ENCODE assay signal across 26 cellular contexts in genomic region chr4:159209249-159209648, GRCh38.
"Had no signal": no experiment of that assay in that cellular context is flagged by ENCODE, and none has a peak within 500 bp of the region (broad histone marks: within the 10 kb centered on the region; RNA-seq: fewer than 3 reads in every experiment).

No MANE protein-coding gene starts in this region.

- DNase-seq: activated CD4-positive, alpha-beta T cell treated with anti-CD3 and anti-CD28 coated beads for 4 hours; activated CD8-positive, alpha-beta memory T cell treated with anti-CD3 and anti-CD28 coated beads, Interleukin-2, amount 50 U/mL, for 48 hours; activated CD8-positive, alpha-beta T cell treated with anti-CD3 and anti-CD28 coated beads, Interleukin-2, amount 10 ng/mL, durations not matched to agents 7 days and 5 days; activated effector memory CD4-positive, alpha-beta T cell treated with Interleukin-2 at 50 U/mL for 16 hours; activated naive CD4-positive, alpha-beta T cell; activated T-cell treated with anti-CD3 and anti-CD28 coated beads, Interleukin-2, amount 50 U/mL, for 24 hours; aorta; caudate nucleus; NCI-H1092 treated with DMSO at 0.1 percent for 48 hours; NCI-H1436; NCI-H1694 treated with DMSO at 0.1 percent for 48 hours; NCI-H2029 treated with DMSO at 0.1 percent for 48 hours; NCI-H510A treated with DMSO at 0.1 percent for 48 hours; NCI-H69; Peyer's patch; Right ventricle myocardium superior; SJCRH30; SK-N-SH; T-helper 1 cell had no signal

- H3K27me3 Mint-ChIP-seq: activated naive CD4-positive, alpha-beta T cell treated with anti-CD3 and anti-CD28 coated beads, Interleukin-2, amount 50 U/mL, for 24 hours; activated T-cell treated with anti-CD3 and anti-CD28 coated beads, Interleukin-2, amount 50 U/mL, for 24 hours had no signal

- H3K9ac ChIP-seq: KMS-11, SK-N-SH had no signal

- ATAC-seq: activated CD4-positive, CD25-positive, alpha-beta regulatory T cell treated with anti-CD3 and anti-CD28 coated beads, Interleukin-2, amount 50 U/mL, for 24 hours; activated CD8-positive, alpha-beta T cell treated with anti-CD3 and anti-CD28 coated beads, Interleukin-2, amount 10 ng/mL, durations not matched to agents 7 days and 5 days had no signal

- H3K4me3 ChIP-seq: breast epithelium, Peyer's patch, SJCRH30 had no signal

- H3K27me3 ChIP-seq: breast epithelium, Peyer's patch, SJCRH30 had no signal

- H3K9me3 Mint-ChIP-seq: activated naive CD4-positive, alpha-beta T cell treated with anti-CD3 and anti-CD28 coated beads, Interleukin-2, amount 50 U/mL, for 24 hours; activated T-cell treated with anti-CD3 and anti-CD28 coated beads, Interleukin-2, amount 50 U/mL, for 24 hours; activated T-helper 1 cell treated with anti-CD3 and anti-CD28 coated beads, Interleukin-12 subunit alpha, Interleukin-12 subunit beta, Interleukin-2, Interleukin-4 antibody, amounts not matched to agents 30 ng/mL and 10 ng/mL and 1 ng/mL, durations not matched to agents 14 hours and 24 hours and 36 hours had no signal

- H3K27ac ChIP-seq: breast epithelium, KMS-11, Peyer's patch, RWPE1, SJCRH30, VCaP had no signal

- H3K4me1 ChIP-seq: breast epithelium, SJCRH30 had no signal

- H3K36me3 ChIP-seq: breast epithelium, Peyer's patch, SJCRH30 had no signal

- H3K4me2 ChIP-seq: KMS-11, SK-N-SH had no signal

- H3K9me3 ChIP-seq: breast epithelium, Peyer's patch, SJCRH30, SK-N-SH had no signal

- H3K4me3 Mint-ChIP-seq: activated CD8-positive, alpha-beta T cell treated with anti-CD3 and anti-CD28 coated beads, Interleukin-2, amount 10 ng/mL, durations not matched to agents 7 days and 5 days; activated naive CD4-positive, alpha-beta T cell treated with anti-CD3 and anti-CD28 coated beads, Interleukin-2, amount 50 U/mL, for 24 hours; activated T-cell treated with anti-CD3 and anti-CD28 coated beads, Interleukin-2, amount 50 U/mL, for 24 hours; activated T-helper 1 cell treated with anti-CD3 and anti-CD28 coated beads, Interleukin-12 subunit alpha, Interleukin-12 subunit beta, Interleukin-2, Interleukin-4 antibody, amounts not matched to agents 30 ng/mL and 10 ng/mL and 1 ng/mL, durations not matched to agents 14 hours and 24 hours and 36 hours had no signal

- H3K27ac Mint-ChIP-seq: activated CD8-positive, alpha-beta T cell treated with anti-CD3 and anti-CD28 coated beads, Interleukin-2, amount 10 ng/mL, durations not matched to agents 7 days and 5 days; activated naive CD4-positive, alpha-beta T cell treated with anti-CD3 and anti-CD28 coated beads, Interleukin-2, amount 50 U/mL, for 24 hours; activated T-cell treated with anti-CD3 and anti-CD28 coated beads, Interleukin-2, amount 50 U/mL, for 24 hours; activated T-helper 1 cell treated with anti-CD3 and anti-CD28 coated beads, Interleukin-12 subunit alpha, Interleukin-12 subunit beta, Interleukin-2, Interleukin-4 antibody, amounts not matched to agents 30 ng/mL and 10 ng/mL and 1 ng/mL, durations not matched to agents 14 hours and 24 hours and 36 hours had no signal
